ENCODE assay signal across 8 cellular contexts in the genomic region with DNA sequence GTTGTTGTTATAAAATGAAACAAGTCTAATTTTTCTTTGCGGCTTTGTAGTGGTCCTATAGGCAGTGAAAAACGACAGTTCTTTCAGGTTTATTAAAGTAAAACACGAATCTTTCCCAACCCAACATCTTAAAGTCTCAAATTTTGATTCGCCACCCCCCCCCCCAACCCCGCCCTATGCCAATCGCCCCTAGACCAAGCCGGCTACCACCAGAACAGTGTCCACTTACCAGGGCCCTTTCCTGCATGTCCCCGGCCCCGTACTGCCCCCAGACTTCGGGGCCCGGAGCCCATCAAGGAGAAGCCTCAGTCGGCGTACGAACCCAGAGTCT. TPM values are rescaled to one million over a fixed set of nuclear protein-coding genes. Genes with fewer than 3 reads are reported as not detected.
DNase-seq lines count a peak whose midpoint lies in the region; ATAC-seq and TF ChIP-seq lines count a peak whose summit lies in the region.

No MANE protein-coding gene starts in this region.

- peak overlapping the region; percentile 89 for H3K9ac ChIP-seq in NT2/D1 (ENCODE audit: insufficient read length, low read depth)

- H3K9me3 ChIP-seq in NT2/D1 (ENCODE audit: insufficient read depth, low read length): no peaks in the 10 kb centered on the region

- DNase-seq in GM06990 (ENCODE audit: extremely low read depth, insufficient read length): no peak
- DNase-seq in NT2/D1 (ENCODE audit: low read depth, low spot score): no peak
- DNase-seq in epithelial cell of esophagus (ENCODE audit: low read depth): no peak
- DNase-seq in progenitor cell of endocrine pancreas (ENCODE audit: low spot score, unreplicated experiment): no peak
- no peak for DNase-seq in NCI-H146 (lab: John Stamatoyannopoulos, UW)
- DNase-seq in iPS-NIHi11 (ENCODE audit: low spot score): no peak
- DNase-seq in epidermal melanocyte (ENCODE audit: insufficient read length, low spot score): no peak

- peaks cover 4% of the 10 kb centered on the region for H3K36me3 Mint-ChIP-seq in progenitor cell of endocrine pancreas (ENCODE audit: insufficient read depth)

- peak overlapping the region; percentile 93 for H3K4me3 ChIP-seq in GM06990 (replicated peaks; ENCODE audit: low read depth, low read length)
- H3K4me3 ChIP-seq in NT2/D1 (ENCODE audit: insufficient read length, low read depth): peak overlapping the region; percentile 78
- H3K4me3 ChIP-seq in epithelial cell of esophagus (ENCODE audit: low read length): peak overlapping the region; percentile 81

- ATAC-seq in GM19467 (IDR thresholded peaks at IDR 0.05; ENCODE audit: unreplicated experiment): no peak

- H3K36me3 ChIP-seq in GM06990 (ENCODE audit: control insufficient read depth, insufficient read depth, low read length) (peaks cover 4% of the 10 kb centered on the region), NT2/D1 (ENCODE audit: insufficient read depth, insufficient read length, low read length) (peaks cover 28% of the 10 kb centered on the region)

- peaks cover 34% of the 10 kb centered on the region for H3K4me1 Mint-ChIP-seq in progenitor cell of endocrine pancreas (ENCODE audit: low read depth)

- H3K27me3 Mint-ChIP-seq in progenitor cell of endocrine pancreas: no peaks in the 10 kb centered on the region

- H3K4me1 ChIP-seq in NT2/D1 (ENCODE audit: insufficient read depth, insufficient read length): peaks cover 3% of the 10 kb centered on the region

- no peaks in the 10 kb centered on the region for H3K9me3 Mint-ChIP-seq in progenitor cell of endocrine pancreas (ENCODE audit: low read depth)

- TF ChIP-seq CTCF in GM06990 (IDR thresholded peaks at IDR 0.05; ENCODE audit: insufficient read depth, low read length, poor library complexity, severe bottlenecking): no peak
- TF ChIP-seq CTCF in epithelial cell of esophagus (IDR thresholded peaks at IDR 0.05; ENCODE audit: insufficient read depth, low read depth, low read length, missing control alignments): no peak
- TF ChIP-seq CTCF in progenitor cell of endocrine pancreas (IDR thresholded peaks at IDR 0.05; ENCODE audit: unreplicated experiment): no peak

- H3K27ac Mint-ChIP-seq in progenitor cell of endocrine pancreas: peak overlapping the region; percentile 97

- no peaks in the 10 kb centered on the region for H3K27me3 ChIP-seq in GM06990 (replicated peaks; ENCODE audit: control insufficient read depth, insufficient read depth, low read length)
- H3K27me3 ChIP-seq in NT2/D1 (ENCODE audit: insufficient read depth, insufficient read length): no peaks in the 10 kb centered on the region

- peak overlapping the region; percentile 98 for H3K4me3 Mint-ChIP-seq in progenitor cell of endocrine pancreas (ENCODE audit: low read depth)

RNA-seq across cellular contexts. Expression of a gene that starts 0.3 kb away (rescaled TPM):
- 36.0 and 38.8 TPM in 2 replicates for total RNA-seq in progenitor cell of endocrine pancreas

RNA-seq across cellular contexts. Expression of a gene that starts 3.9 kb away (rescaled TPM):
- total RNA-seq in progenitor cell of endocrine pancreas: 122 and 144 TPM in 2 replicates

RNA-seq across cellular contexts. Expression of a gene that starts 29.9 kb away (rescaled TPM):
- total RNA-seq in progenitor cell of endocrine pancreas: 36.3 and 40.0 TPM in 2 replicates

RNA-seq across cellular contexts. Expression of a gene that starts 37.3 kb away (rescaled TPM):
- total RNA-seq in progenitor cell of endocrine pancreas: 93.0 and 96.5 TPM in 2 replicates
